ENCODE assay signal across 8 cellular contexts in genomic region chr20:844473-845225, GRCh38. TPM values are rescaled to one million over a fixed set of nuclear protein-coding genes. Genes with fewer than 3 reads are reported as not detected.
DNase-seq lines count a peak whose midpoint lies in the region; ATAC-seq, FAIRE-seq and TF ChIP-seq lines count a peak whose summit lies in the region.

No MANE protein-coding gene starts in this region.

- ATAC-seq in T-helper 17 cell (peak; percentile 98), right cardiac atrium (peak; percentile 97 to 99)

- H3K36me3 Mint-ChIP-seq in HFFc6 (ENCODE audit: low read depth) (no peaks in the 10 kb centered on the region), T-helper 17 cell (ENCODE audit: low read depth) (no peaks in the 10 kb centered on the region)

- H3K4me3 ChIP-seq in right cardiac atrium (ENCODE audit: low read length) = peak overlapping the region; percentile 33

- 18% methylated on average over 47 of the region's 47 CpGs for whole genome bisulfite sequencing in right cardiac atrium

- DNase-seq in GM04504 (ENCODE audit: low read depth) = peak; percentile 73
- DNase-seq in HFFc6 = peak; percentile 78
- peak; percentile 93 for DNase-seq in NCI-H1105 treated with DMSO at 0.1 percent for 48 hours (lab: John Stamatoyannopoulos, UW)
- DNase-seq in T-helper 17 cell = peak; percentile 74 to 85 (median 85)
- DNase-seq in amygdala (lab: John Stamatoyannopoulos, UW) = peak in 54 of 56 donors; percentile 6 to 86 (median 66)
- DNase-seq in right cardiac atrium = peak; percentile 93 to 97 (median 96)
- DNase-seq in putamen (ENCODE audit: low spot score) = peak; percentile 83
- peak; percentile 62 for DNase-seq in urothelium cell line (ENCODE audit: low spot score)

- H3K4me3 Mint-ChIP-seq in HFFc6 = peak overlapping the region; percentile 60; the same call in 1 of the 2 replicates
- H3K4me3 Mint-ChIP-seq in T-helper 17 cell = peak overlapping the region; percentile 95

- H3K27me3 ChIP-seq in right cardiac atrium (ENCODE audit: control insufficient read depth, insufficient read depth) = no peaks in the 10 kb centered on the region

- H3K27ac Mint-ChIP-seq in HFFc6 (no peak overlapping the region), T-helper 17 cell (peak overlapping the region; percentile 65)

- H3K9me3 ChIP-seq in T-helper 17 cell (ENCODE audit: control insufficient read depth, low read length, poor library complexity, severe bottlenecking) = no peaks in the 10 kb centered on the region
- no peaks in the 10 kb centered on the region for H3K9me3 ChIP-seq in right cardiac atrium (ENCODE audit: control insufficient read depth, low read length)

- H3K4me1 ChIP-seq in right cardiac atrium (ENCODE audit: control insufficient read depth, insufficient read depth, low read length) = peaks cover 5% of the 10 kb centered on the region

- H3K27me3 Mint-ChIP-seq in HFFc6 (ENCODE audit: insufficient read depth) = no peaks in the 10 kb centered on the region; the same call in 1 of the 2 replicates
- H3K27me3 Mint-ChIP-seq in T-helper 17 cell = no peaks in the 10 kb centered on the region

- no peak overlapping the region for H3K27ac ChIP-seq in right cardiac atrium (ENCODE audit: low read length)

- H3K9me3 Mint-ChIP-seq in HFFc6 = no peaks in the 10 kb centered on the region

- intact Hi-C loops in right cardiac atrium (cut with DNase I) = no loop called here

- FAIRE-seq in urothelium cell line (lab: Jason Lieb, UNC) = no peak

- no peak for TF ChIP-seq CTCF in HFFc6 (IDR thresholded peaks at IDR 0.05)

- H3K4me1 Mint-ChIP-seq in HFFc6 (ENCODE audit: low read depth) (no peaks in the 10 kb centered on the region), T-helper 17 cell (peaks cover 30% of the 10 kb centered on the region)

RNA-seq across cellular contexts. Expression of gene FAM110A, which starts 11.1 kb away (rescaled TPM):
- 1 to 10 TPM; 3.6 to 6.4 (median 5.3) TPM for total RNA-seq in HFFc6 (2021; fragmentation: NEBNext Ultra II Directional; extraction: Animal tissue kit (Norgen Biotek cat#: 25700))
- total RNA-seq in T-helper 17 cell (10 to 100 TPM; 14.1 to 35.1 TPM), right cardiac atrium (1 to 10 TPM; 2.6 to 4.3 (median 3.6) TPM)
- polyA plus RNA-seq in right cardiac atrium = 3.2 TPM
